ENCODE assay signal across 9 cellular contexts in genomic region chr17:7626307-7626706, GRCh38. TPM values are rescaled to one million over a fixed set of nuclear protein-coding genes. Genes with fewer than 3 reads are reported as not detected.
DNase-seq lines count a peak whose midpoint lies in the region; ATAC-seq and TF ChIP-seq lines count a peak whose summit lies in the region.
"Had no signal": no experiment of that assay in that cellular context is flagged by ENCODE, and none has a peak within 500 bp of the region (broad histone marks: within the 10 kb centered on the region; RNA-seq: fewer than 3 reads in every experiment).

No MANE protein-coding gene starts in this region.

- H3K27me3 Mint-ChIP-seq in activated CD4-positive, alpha-beta T cell treated with anti-CD3 and anti-CD28 coated beads, Interleukin-2, amount 10 ng/mL, durations not matched to agents 24 days and 14 days = peaks cover 1% of the 10 kb centered on the region
- no peaks in the 10 kb centered on the region for H3K27me3 Mint-ChIP-seq in activated T-helper 17 cell treated with anti-CD3 and anti-CD28 coated beads, Interleukin-2, amount 50 U/mL, for 72 hours

- H3K4me1 Mint-ChIP-seq in activated CD4-positive, alpha-beta T cell treated with anti-CD3 and anti-CD28 coated beads, Interleukin-2, amount 10 ng/mL, durations not matched to agents 24 days and 14 days = peaks cover 10% of the 10 kb centered on the region
- H3K4me1 Mint-ChIP-seq in activated T-helper 17 cell treated with anti-CD3 and anti-CD28 coated beads, Interleukin-2, amount 50 U/mL, for 72 hours = no peaks in the 10 kb centered on the region

- intact Hi-C loops in activated CD4-positive, alpha-beta T cell treated with anti-CD3 and anti-CD28 coated beads, Interleukin-2, amount 10 ng/mL, durations not matched to agents 24 days and 14 days (cut with micrococcal nuclease) = no loop called here
- intact Hi-C loops in spleen (cut with DNase I; ENCODE audit: low total_unique reads) = loop anchor here (10.0 kb wide), 1 partner anchor 58 kb away; the partner anchor contains the start of genes TP53 and WRAP53

- no peak for TF ChIP-seq POLR2A in spleen (IDR thresholded peaks at IDR 0.05)

- peaks cover 9 to 28% (median 19%) of the 10 kb centered on the region in 6 donors for H3K4me1 ChIP-seq in spleen

- DNase-seq in activated CD4-positive, alpha-beta T cell treated with anti-CD3 and anti-CD28 coated beads, Interleukin-2, amount 10 ng/mL, durations not matched to agents 24 days and 14 days = no peak
- DNase-seq in activated CD4-positive, alpha-beta T cell treated with anti-CD3 and anti-CD28 coated beads, Interleukin-2, amount 50 U/mL, for 4 hours = no peak
- DNase-seq in spleen (no peak), ecto neural progenitor cell (ENCODE audit: low spot score) (no peak)
- DNase-seq: left colon had no signal

- H3K4me3 ChIP-seq in iPS-18c (ENCODE audit: insufficient read depth, low read depth, low read length) (peak overlapping the region; percentile 94), spleen (peak overlapping the region in 5 of 8 donors; percentile 56 to 84 (median 58))

- peaks cover 0 to 14% (median 0%) of the 10 kb centered on the region in 6 donors for H3K36me3 ChIP-seq in spleen

- no peak for ATAC-seq in activated T-helper 17 cell treated with anti-CD3 and anti-CD28 coated beads, Interleukin-2, amount 50 U/mL, for 72 hours (replicated peaks)
- ATAC-seq in HG03095 (IDR thresholded peaks at IDR 0.05; ENCODE audit: unreplicated experiment) (no peak), HG02840 (IDR thresholded peaks at IDR 0.05; ENCODE audit: low FRiP score, unreplicated experiment) (no peak)

- peak overlapping the region in 7 of 8 donors; percentile 82 to 97 (median 91) for H3K27ac ChIP-seq in spleen

- H3K27ac Mint-ChIP-seq in activated CD4-positive, alpha-beta T cell treated with anti-CD3 and anti-CD28 coated beads, Interleukin-2, amount 10 ng/mL, durations not matched to agents 24 days and 14 days = no peak overlapping the region
- H3K27ac Mint-ChIP-seq in activated T-helper 17 cell treated with anti-CD3 and anti-CD28 coated beads, Interleukin-2, amount 50 U/mL, for 72 hours = peak overlapping the region; percentile 89

- H3K9me3 ChIP-seq in iPS-18c (ENCODE audit: control insufficient read depth, insufficient read depth, low read length) (no peaks in the 10 kb centered on the region), spleen (no peaks in the 10 kb centered on the region)

- H3K9me3 Mint-ChIP-seq in activated CD4-positive, alpha-beta T cell treated with anti-CD3 and anti-CD28 coated beads, Interleukin-2, amount 10 ng/mL, durations not matched to agents 24 days and 14 days = no peaks in the 10 kb centered on the region
- H3K9me3 Mint-ChIP-seq in activated T-helper 17 cell treated with anti-CD3 and anti-CD28 coated beads, Interleukin-2, amount 50 U/mL, for 72 hours = no peaks in the 10 kb centered on the region

- peaks cover 5% of the 10 kb centered on the region for H3K36me3 Mint-ChIP-seq in activated CD4-positive, alpha-beta T cell treated with anti-CD3 and anti-CD28 coated beads, Interleukin-2, amount 10 ng/mL, durations not matched to agents 24 days and 14 days (ENCODE audit: low read depth)
- H3K36me3 Mint-ChIP-seq in activated T-helper 17 cell treated with anti-CD3 and anti-CD28 coated beads, Interleukin-2, amount 50 U/mL, for 72 hours (ENCODE audit: low read depth) = no peaks in the 10 kb centered on the region

- peak overlapping the region; percentile 91 for H3K4me3 Mint-ChIP-seq in activated CD4-positive, alpha-beta T cell treated with anti-CD3 and anti-CD28 coated beads, Interleukin-2, amount 10 ng/mL, durations not matched to agents 24 days and 14 days
- peak overlapping the region; percentile 88 for H3K4me3 Mint-ChIP-seq in activated T-helper 17 cell treated with anti-CD3 and anti-CD28 coated beads, Interleukin-2, amount 50 U/mL, for 72 hours

- WGBS in spleen, 5 donors = 52 to 75% (median 64%) methylated on average over 7 of the region's 7 CpGs

- no peaks in the 10 kb centered on the region for H3K27me3 ChIP-seq in spleen (replicated peaks in 1 of 7)

- no peak for TF ChIP-seq CTCF in spleen (IDR thresholded peaks at IDR 0.05 in 8 of 11, conservative IDR thresholded peaks at IDR 0.05 in 3 of 11)

RNA-seq across cellular contexts. Expression of gene SAT2, which starts 1.3 kb away (rescaled TPM):
- total RNA-seq in activated CD4-positive, alpha-beta T cell treated with anti-CD3 and anti-CD28 coated beads, Interleukin-2, amount 10 ng/mL, durations not matched to agents 24 days and 14 days = 16.5 and 17.7 TPM in 2 replicates
- total RNA-seq in activated T-helper 17 cell treated with anti-CD3 and anti-CD28 coated beads, Interleukin-2, amount 50 U/mL, for 72 hours = 10 to 100 TPM; 25.5 to 62.7 TPM
- total RNA-seq in spleen = 10 to 100 TPM; 65.1 to 98.6 (median 80.6) TPM
- polyA plus RNA-seq in spleen = 100 to 1,000 TPM; 116 to 229 (median 191) TPM

RNA-seq across cellular contexts. Expression of gene SHBG, which starts 3.6 kb away (rescaled TPM):
- not detected in 2 replicates for total RNA-seq in activated CD4-positive, alpha-beta T cell treated with anti-CD3 and anti-CD28 coated beads, Interleukin-2, amount 10 ng/mL, durations not matched to agents 24 days and 14 days
- under 1 TPM in 1 of 2 donors, not detected in 1; 0.71 TPM for total RNA-seq in activated T-helper 17 cell treated with anti-CD3 and anti-CD28 coated beads, Interleukin-2, amount 50 U/mL, for 72 hours
- total RNA-seq in spleen = 1 to 10 TPM in 2 of 7 donors, under 1 TPM in 3, not detected in 2; 0.49 to 1.9 (median 0.70) TPM
- under 1 TPM; 0.27 to 0.35 (median 0.28) TPM for polyA plus RNA-seq in spleen
- total RNA-seq: left colon had no signal

RNA-seq across cellular contexts. Expression of gene FXR2, which starts 11.6 kb away (rescaled TPM):
- total RNA-seq in activated CD4-positive, alpha-beta T cell treated with anti-CD3 and anti-CD28 coated beads, Interleukin-2, amount 10 ng/mL, durations not matched to agents 24 days and 14 days = 62.6 and 64.4 TPM in 2 replicates
- 10 to 100 TPM; 34.4 to 37.0 TPM for total RNA-seq in activated T-helper 17 cell treated with anti-CD3 and anti-CD28 coated beads, Interleukin-2, amount 50 U/mL, for 72 hours
- 10 to 100 TPM; 17.7 to 29.3 (median 26.7) TPM for total RNA-seq in spleen
- 10 to 100 TPM; 18.9 to 26.9 (median 20.4) TPM for polyA plus RNA-seq in spleen

RNA-seq across cellular contexts. Expression of gene ATP1B2, which starts 24.4 kb away (rescaled TPM):
- total RNA-seq in activated CD4-positive, alpha-beta T cell treated with anti-CD3 and anti-CD28 coated beads, Interleukin-2, amount 10 ng/mL, durations not matched to agents 24 days and 14 days = 0.14 and 0.37 TPM in 2 replicates
- under 1 TPM; 0.06 to 0.42 TPM for total RNA-seq in activated T-helper 17 cell treated with anti-CD3 and anti-CD28 coated beads, Interleukin-2, amount 50 U/mL, for 72 hours
- 10 to 100 TPM in 1 of 7 donors, 1 to 10 TPM in 6; 3.8 to 10.1 (median 5.1) TPM for total RNA-seq in spleen
- under 1 TPM; 0.26 to 0.56 (median 0.54) TPM for polyA plus RNA-seq in spleen

RNA-seq across cellular contexts. Expression of gene SOX15, which starts 36.4 kb away (rescaled TPM):
- total RNA-seq in activated CD4-positive, alpha-beta T cell treated with anti-CD3 and anti-CD28 coated beads, Interleukin-2, amount 10 ng/mL, durations not matched to agents 24 days and 14 days = 0.43 TPM in 1 of 2 replicates, not detected in the other
- under 1 TPM in 1 of 2 donors, not detected in 1; 0.90 TPM for total RNA-seq in activated T-helper 17 cell treated with anti-CD3 and anti-CD28 coated beads, Interleukin-2, amount 50 U/mL, for 72 hours
- 1 to 10 TPM in 1 of 7 donors, under 1 TPM in 2, not detected in 4; 0.41 to 1.7 (median 0.64) TPM for total RNA-seq in spleen
- polyA plus RNA-seq in spleen = under 1 TPM; 0.20 to 0.44 (median 0.32) TPM
